21 cellular contexts compared by ENCODE assay signal in the genomic region with DNA sequence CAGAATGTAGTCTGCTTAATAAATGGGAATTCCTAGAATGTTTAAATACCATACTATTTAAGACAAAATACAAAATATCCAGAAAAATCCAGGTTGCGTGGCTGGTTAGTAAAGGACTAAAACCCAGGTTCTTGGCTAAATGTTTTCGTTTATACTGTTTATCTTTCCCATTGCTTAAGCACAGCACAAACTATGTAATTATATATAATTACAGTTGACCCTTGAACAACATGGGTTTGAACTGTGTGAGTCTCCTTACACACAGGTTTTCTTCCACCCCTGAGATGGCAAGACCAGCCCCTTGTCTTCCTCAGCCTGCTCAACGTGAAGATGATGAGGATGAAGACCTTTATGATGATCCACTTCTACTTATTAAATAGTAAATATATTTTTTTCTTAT.
"Had no signal": no experiment of that assay in that cellular context is flagged by ENCODE, and none has a peak within 500 bp of the region (broad histone marks: within the 10 kb centered on the region; RNA-seq: fewer than 3 reads in every experiment).

No MANE protein-coding gene starts in this region.

- H3K27me3 ChIP-seq: ovary, right atrium auricular region, right lobe of liver, tibial nerve, vagina had no signal

- H3K4me2 ChIP-seq: smooth muscle cell had no signal

- H3K27ac ChIP-seq: left ventricle myocardium inferior, ovary, right atrium auricular region, right lobe of liver, tibial nerve, vagina had no signal

- H3K4me3 ChIP-seq: left ventricle myocardium inferior, lung, mucosa of descending colon, ovary, right atrium auricular region, right lobe of liver, smooth muscle cell, tibial nerve, vagina had no signal

- H3K36me3 ChIP-seq: ovary had no signal

- H3K9me3 ChIP-seq: left ventricle myocardium inferior, mucosa of descending colon, ovary, right atrium auricular region, right lobe of liver, tibial nerve, vagina had no signal

- H3K4me1 ChIP-seq: right atrium auricular region, tibial nerve, vagina had no signal

- DNase-seq: hypothalamus; immature natural killer cell; kidney; left ventricle myocardium inferior; midbrain; mucosa of descending colon; naive thymus-derived CD4-positive, alpha-beta T cell; ovary; right lobe of liver; stimulated activated CD4-positive, alpha-beta T cell treated with anti-CD3 and anti-CD28 coated beads, Interleukin-1b, Interleukin-23, amount 100 ng/mL, for 48 hours; stimulated activated CD4-positive, alpha-beta T cell treated with anti-CD3 and anti-CD28 coated beads, Interleukin-2, amount 100 ng/mL, for 48 hours; stimulated activated CD4-positive, alpha-beta T cell treated with anti-CD3 and anti-CD28 coated beads, Interleukin-4, amount 100 ng/mL, for 4 hours; stimulated activated CD8-positive, alpha-beta memory T cell treated with anti-CD3 and anti-CD28 coated beads, Interleukin-4, amount 100 ng/mL, for 48 hours; stimulated activated naive CD4-positive, alpha-beta T cell treated with Interleukin-2 at 50 U/mL for 16 hours; stimulated activated naive CD8-positive, alpha-beta T cell treated with anti-CD3 and anti-CD28 coated beads, Interleukin-15, amount 100 ng/mL, for 72 hours; substantia nigra had no signal
